Comparison of ENCODE assay signal across 8 cellular contexts in the genomic region with DNA sequence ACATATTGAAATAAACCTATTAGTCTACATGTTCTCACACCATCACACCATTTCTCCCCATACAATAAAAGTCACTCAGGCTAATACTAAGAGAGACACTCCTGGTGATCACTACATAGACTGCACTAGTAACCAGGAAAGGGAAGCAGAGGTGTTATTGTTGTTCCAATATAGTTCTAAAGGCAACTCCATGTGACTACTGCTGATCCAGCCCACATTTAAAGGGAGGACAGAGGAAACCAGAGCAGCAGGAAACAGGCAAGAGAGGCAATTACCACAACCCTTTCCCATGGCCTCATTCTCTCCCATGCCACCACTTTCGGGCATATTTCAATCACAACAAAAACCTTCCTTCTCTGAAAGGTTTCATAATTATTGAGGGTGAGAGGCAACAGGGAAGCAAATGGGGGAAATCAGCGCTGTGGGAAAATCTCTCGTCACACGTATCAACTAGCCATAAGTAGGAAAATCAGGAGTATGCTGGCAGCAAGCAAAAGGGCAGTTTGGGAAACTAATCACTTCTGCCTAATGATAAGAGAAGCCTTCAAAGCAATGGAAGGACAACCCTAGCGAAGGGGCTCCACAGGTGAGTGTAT.
DNase-seq lines count a peak whose midpoint lies in the region; ATAC-seq and TF ChIP-seq lines count a peak whose summit lies in the region.

No MANE protein-coding gene starts in this region.

- peaks cover 18% of the 10 kb centered on the region for H3K36me3 Mint-ChIP-seq in central memory CD8-positive, alpha-beta T cell (ENCODE audit: insufficient read depth)
- peaks cover 15% of the 10 kb centered on the region for H3K36me3 Mint-ChIP-seq in nephron (ENCODE audit: low read depth)

- peaks cover 27% of the 10 kb centered on the region for H3K4me1 Mint-ChIP-seq in central memory CD8-positive, alpha-beta T cell
- H3K4me1 Mint-ChIP-seq in nephron: peaks cover 25% of the 10 kb centered on the region

- H3K9me3 Mint-ChIP-seq in central memory CD8-positive, alpha-beta T cell: no peaks in the 10 kb centered on the region
- no peaks in the 10 kb centered on the region for H3K9me3 Mint-ChIP-seq in nephron

- DNase-seq in NAMALWA (ENCODE audit: low spot score) (peak; percentile 38), HK-2 (ENCODE audit: unreplicated experiment) (no peak), ecto neural progenitor cell (ENCODE audit: low spot score) (no peak)
- no peak for DNase-seq in central memory CD8-positive, alpha-beta T cell (ENCODE audit: low spot score in 2 of 2)
- DNase-seq in activated CD4-positive, alpha-beta T cell treated with anti-CD3 and anti-CD28 coated beads, Interleukin-2, amount 50 U/mL, for 4 hours: no peak

- H3K9me3 ChIP-seq in ES-I3 (ENCODE audit: control insufficient read depth, insufficient read depth, low read length): no peaks in the 10 kb centered on the region

- H3K4me3 Mint-ChIP-seq in central memory CD8-positive, alpha-beta T cell: peak overlapping the region; percentile 56
- H3K4me3 Mint-ChIP-seq in nephron: peak overlapping the region; percentile 99

- ATAC-seq in central memory CD8-positive, alpha-beta T cell (replicated peaks; ENCODE audit: extremely low read depth, poor library complexity, severe bottlenecking): no peak
- no peak for ATAC-seq in GM19324 (IDR thresholded peaks at IDR 0.05; ENCODE audit: low FRiP score, unreplicated experiment)

- peak overlapping the region; percentile 82; the same call in 1 of the 2 replicates for H3K9ac ChIP-seq in ES-I3 (ENCODE audit: low read depth, low read length)

- peaks cover 8% of the 10 kb centered on the region; the same call in 1 of the 2 replicates for H3K4me1 ChIP-seq in ES-I3 (ENCODE audit: insufficient read depth, low read length)

- H3K27ac Mint-ChIP-seq in central memory CD8-positive, alpha-beta T cell (ENCODE audit: low read depth): peak overlapping the region; percentile 56
- H3K27ac Mint-ChIP-seq in nephron: peak overlapping the region; percentile 77 to 100 (median 85)

- no peaks in the 10 kb centered on the region for H3K27me3 Mint-ChIP-seq in central memory CD8-positive, alpha-beta T cell
- no peaks in the 10 kb centered on the region for H3K27me3 Mint-ChIP-seq in nephron (ENCODE audit: low read depth)

- no peak for TF ChIP-seq CTCF in nephron (IDR thresholded peaks at IDR 0.05; ENCODE audit: unreplicated experiment in 3 of 3)

- H3K36me3 ChIP-seq in ES-I3 (ENCODE audit: insufficient read depth, low read length): no peaks in the 10 kb centered on the region
